In genomic region chr20:43387737-43388136, GRCh38 we compare ENCODE assay signal across 25 cellular contexts.
"Had no signal": no experiment of that assay in that cellular context is flagged by ENCODE, and none has a peak within 500 bp of the region (broad histone marks: within the 10 kb centered on the region; RNA-seq: fewer than 3 reads in every experiment).

No MANE protein-coding gene starts in this region.

- ATAC-seq: activated CD8-positive, alpha-beta T cell treated with anti-CD3 and anti-CD28 coated beads for 36 hours; activated T-cell treated with anti-CD3 and anti-CD28 coated beads, Interleukin-2, amount 50 U/mL, for 4 hours; activated T-helper 17 cell treated with anti-CD3 and anti-CD28 coated beads, Interleukin-2, amount 50 U/mL, for 72 hours; effector memory CD8-positive, alpha-beta T cell; foreskin keratinocyte; left lobe of liver; naive thymus-derived CD4-positive, alpha-beta T cell had no signal

- H3K4me3 ChIP-seq: heart left ventricle, ovary, prostate gland, transverse colon had no signal

- H3K36me3 ChIP-seq: brain microvascular endothelial cell, heart left ventricle, ovary, prostate gland, transverse colon had no signal

- H3K4me1 ChIP-seq: foreskin keratinocyte, prostate gland had no signal

- DNase-seq: activated B cell treated with CpG ODN at 0.5 μM for 24 hours; activated CD4-positive, alpha-beta T cell treated with anti-CD3 and anti-CD28 coated beads, Interleukin-2, amount 50 U/mL, for 1 hour; activated CD8-positive, alpha-beta T cell treated with anti-CD3 and anti-CD28 coated beads for 36 hours; activated gamma-delta T cell treated with Interleukin-2 at 50 U/mL for 16 hours; activated naive CD4-positive, alpha-beta T cell treated with anti-CD3 and anti-CD28 coated beads, Interleukin-2, amount 50 U/mL, for 16 hours; activated T-cell treated with anti-CD3 and anti-CD28 coated beads, Interleukin-2, amount 50 U/mL, for 4 hours; amniotic stem cell; brain microvascular endothelial cell; caudate nucleus; cortex of kidney; effector memory CD8-positive, alpha-beta T cell; foreskin keratinocyte; heart left ventricle; kidney glomerular epithelial cell; midbrain; naive thymus-derived CD4-positive, alpha-beta T cell; ovary; retina; stimulated activated CD4-positive, alpha-beta T cell treated with anti-CD3 and anti-CD28 coated beads, Interleukin-15, amount 100 ng/mL, for 24 hours; stimulated activated naive CD4-positive, alpha-beta T cell; T-helper 2 cell; transverse colon had no signal

- H3K27ac ChIP-seq: brain microvascular endothelial cell, foreskin keratinocyte, ovary, prostate gland had no signal

- H3K27me3 ChIP-seq: brain microvascular endothelial cell, foreskin keratinocyte, ovary, transverse colon had no signal

- H3K9me3 ChIP-seq: heart left ventricle, ovary, prostate gland, transverse colon had no signal
